Comparison of ENCODE assay signal across 28 cellular contexts in genomic region chr11:93935826-93936225, GRCh38.
DNase-seq lines count a peak whose midpoint lies in the region; ATAC-seq and TF ChIP-seq lines count a peak whose summit lies in the region.
"Had no signal": no experiment of that assay in that cellular context is flagged by ENCODE, and none has a peak within 500 bp of the region (broad histone marks: within the 10 kb centered on the region; RNA-seq: fewer than 3 reads in every experiment).

No MANE protein-coding gene starts in this region.

- H3K79me2 ChIP-seq in PC-3 (ENCODE audit: low read length): no peaks in the 10 kb centered on the region
- H3K79me2 ChIP-seq in GM23338 (replicated peaks; ENCODE audit: insufficient read depth): no peaks in the 10 kb centered on the region

- CTCF ChIA-PET in PC-3 (lab: Charles Lee): no interaction called here

- H3K9me2 ChIP-seq in PC-3 (replicated peaks; ENCODE audit: low read length) (no peaks in the 10 kb centered on the region), GM23338 (ENCODE audit: insufficient read depth) (peaks cover 12% of the 10 kb centered on the region; the same call in 1 of the 2 replicates)

- intact Hi-C loops in PC-3 (cut with micrococcal nuclease): loop anchor here (5.0 kb wide), 2 partner anchors 86 to 196 kb away; partner anchors contain the start of gene HEPHL1

- H3K36me3 ChIP-seq in PC-3 (ENCODE audit: low read depth, low read length) (no peaks in the 10 kb centered on the region), GM23338 (ENCODE audit: insufficient read depth) (no peaks in the 10 kb centered on the region), HAP-1 (replicated peaks) (no peaks in the 10 kb centered on the region)
- H3K36me3 ChIP-seq: BLaER1, transverse colon had no signal

- no peaks in the 10 kb centered on the region for H3K4me1 Mint-ChIP-seq in GM23338
- H3K4me1 Mint-ChIP-seq: immature natural killer cell; natural killer cell; stimulated activated memory B cell treated with anti-CD40 and anti-IgM and Interleukin-4, amounts not matched to agents 10 μg/mL and 1 μg/mL and 100 μg/mL, for 72 hours had no signal

- H4K20me1 ChIP-seq in PC-3 (ENCODE audit: low read length) (no peaks in the 10 kb centered on the region), GM23338 (replicated peaks; ENCODE audit: insufficient read depth) (no peaks in the 10 kb centered on the region)
- H4K20me1 ChIP-seq: BLaER1 had no signal

- H3K4me3 Mint-ChIP-seq in GM23338: no peak overlapping the region
- H3K4me3 Mint-ChIP-seq: activated CD4-positive, alpha-beta memory T cell treated with anti-CD3 and anti-CD28 coated beads for 36 hours; activated T-helper 1 cell treated with anti-CD3 and anti-CD28 coated beads, Interleukin-12 subunit alpha, Interleukin-12 subunit beta, Interleukin-2, Interleukin-4 antibody, amounts not matched to agents 30 ng/mL and 10 ng/mL and 1 ng/mL, durations not matched to agents 14 hours and 24 hours and 36 hours; HFFc6; immature natural killer cell; natural killer cell; stimulated activated memory B cell treated with anti-CD40 and anti-IgM and Interleukin-4, amounts not matched to agents 10 μg/mL and 1 μg/mL and 100 μg/mL, for 72 hours; T-helper 2 cell treated with Interferon-gamma antibody and Interleukin-4, amounts not matched to agents 5 μg/mL and 100 μg/mL, for 36 hours had no signal

- POLR2A ChIA-PET in PC-3 (lab: Charles Lee; ENCODE audit: unreplicated experiment): interaction anchor here (0.6 kb wide), 1 partner anchor 1172 kb away, joined by 3 read pairs; no protein-coding TSS in a partner anchor

- H3K9me3 ChIP-seq in PC-3 (ENCODE audit: low read length) (no peaks in the 10 kb centered on the region), HAP-1 (no peaks in the 10 kb centered on the region)
- H3K9me3 ChIP-seq: BLaER1, transverse colon had no signal

- H3K27me3 Mint-ChIP-seq in GM23338 (ENCODE audit: insufficient read depth, low read depth, poor library complexity): peaks cover 1% of the 10 kb centered on the region

- peak overlapping the region; percentile 50; the same call in 1 of the 2 replicates for H3K9ac ChIP-seq in PC-3 (ENCODE audit: low read length)
- H3K9ac ChIP-seq: BLaER1, GM23248 had no signal

- peak overlapping the region; percentile 27 for H3K4me2 ChIP-seq in PC-3 (ENCODE audit: low read length)
- H3K4me2 ChIP-seq in GM23338: no peak overlapping the region
- H3K4me2 ChIP-seq: BLaER1 had no signal

- ATAC-seq in PC-3: peak; percentile 9
- no peak for ATAC-seq in GM23338
- ATAC-seq: left cardiac atrium; natural killer cell; stimulated activated memory B cell treated with anti-CD40 and anti-IgM and Interleukin-4, amounts not matched to agents 10 μg/mL and 1 μg/mL and 100 μg/mL, for 72 hours had no signal

- H3K27me3 ChIP-seq in PC-3 (ENCODE audit: low read length): no peaks in the 10 kb centered on the region
- no peaks in the 10 kb centered on the region for H3K27me3 ChIP-seq in GM23338 (ENCODE audit: insufficient read depth)
- H3K27me3 ChIP-seq in HAP-1 (ENCODE audit: low read depth): peaks cover 3% of the 10 kb centered on the region; the same call in 1 of the 2 replicates
- H3K27me3 ChIP-seq: BLaER1, transverse colon had no signal

- in situ Hi-C loops in HAP-1 (cut with MboI; ENCODE audit: low sequenced_read_pairs): no loop called here

- BruUV-seq in PC-3 (replicated peaks; lab: Mats Ljungman, UMichigan): no TSS peak

- TF ChIP-seq CTCF in PC-3 (conservative IDR thresholded peaks at IDR 0.05; ENCODE audit: low read depth, low read length) (no peak), GM23338 (conservative IDR thresholded peaks at IDR 0.05; ENCODE audit: low read depth in 2 of 2) (no peak)

- DNase-seq in DMS53 treated with DMSO at 0.1 percent for 48 hours (lab: John Stamatoyannopoulos, UW; ENCODE audit: unreplicated experiment) (peak; percentile 99), NCI-H146 treated with DMSO at 0.1 percent for 48 hours (lab: John Stamatoyannopoulos, UW; ENCODE audit: unreplicated experiment) (peak; percentile 97), NCI-H345 treated with DMSO at 0.1 percent for 48 hours (lab: John Stamatoyannopoulos, UW; ENCODE audit: unreplicated experiment) (peak; percentile 87), PC-3 (peak; percentile 79), GM23338 (ENCODE audit: low spot score) (no peak), HAP-1 (ENCODE audit: low spot score in 2 of 2) (no peak)
- DNase-seq in stimulated activated CD4-positive, alpha-beta T cell treated with anti-CD3 and anti-CD28 coated beads, Interleukin-15, amount 100 ng/mL, for 24 hours: no peak
- DNase-seq: activated CD4-positive, alpha-beta memory T cell treated with anti-CD3 and anti-CD28 coated beads for 36 hours; activated CD4-positive, alpha-beta T cell treated with anti-CD3 and anti-CD28 coated beads for 1 hour; activated CD8-positive, alpha-beta memory T cell treated with anti-CD3 and anti-CD28 coated beads, Interleukin-2, amount 50 U/mL, for 4 hours; activated naive CD4-positive, alpha-beta T cell treated with Interleukin-2 at 50 U/mL for 16 hours; central memory CD4-positive, alpha-beta T cell; cortex of kidney; effector memory CD4-positive, alpha-beta T cell; GM23248; HFFc6; immature natural killer cell; left cardiac atrium; natural killer cell; NCI-H1694; NCI-H524 treated with DMSO at 0.1 percent for 48 hours; transverse colon had no signal

- H3K4me3 ChIP-seq in PC-3 (ENCODE audit: low read length): no peak overlapping the region
- H3K4me3 ChIP-seq in GM23338: no peak overlapping the region
- no peak overlapping the region for H3K4me3 ChIP-seq in HAP-1
- H3K4me3 ChIP-seq: BLaER1, GM23248, lung, transverse colon had no signal

- H3K27ac Mint-ChIP-seq in GM23338: no peak overlapping the region
- H3K27ac Mint-ChIP-seq: activated CD4-positive, alpha-beta memory T cell treated with anti-CD3 and anti-CD28 coated beads for 36 hours; activated T-helper 1 cell treated with anti-CD3 and anti-CD28 coated beads, Interleukin-12 subunit alpha, Interleukin-12 subunit beta, Interleukin-2, Interleukin-4 antibody, amounts not matched to agents 30 ng/mL and 10 ng/mL and 1 ng/mL, durations not matched to agents 14 hours and 24 hours and 36 hours; HFFc6; immature natural killer cell; natural killer cell; stimulated activated memory B cell treated with anti-CD40 and anti-IgM and Interleukin-4, amounts not matched to agents 10 μg/mL and 1 μg/mL and 100 μg/mL, for 72 hours; T-helper 2 cell treated with Interferon-gamma antibody and Interleukin-4, amounts not matched to agents 5 μg/mL and 100 μg/mL, for 36 hours had no signal

- no peaks in the 10 kb centered on the region for H3K9me3 Mint-ChIP-seq in GM23338
- H3K9me3 Mint-ChIP-seq: activated CD4-positive, alpha-beta memory T cell treated with anti-CD3 and anti-CD28 coated beads for 36 hours; activated T-helper 1 cell treated with anti-CD3 and anti-CD28 coated beads, Interleukin-12 subunit alpha, Interleukin-12 subunit beta, Interleukin-2, Interleukin-4 antibody, amounts not matched to agents 30 ng/mL and 10 ng/mL and 1 ng/mL, durations not matched to agents 14 hours and 24 hours and 36 hours; HFFc6; immature natural killer cell; stimulated activated memory B cell treated with anti-CD40 and anti-IgM and Interleukin-4, amounts not matched to agents 10 μg/mL and 1 μg/mL and 100 μg/mL, for 72 hours; T-helper 2 cell treated with Interferon-gamma antibody and Interleukin-4, amounts not matched to agents 5 μg/mL and 100 μg/mL, for 36 hours had no signal

- no peaks in the 10 kb centered on the region for H3K36me3 Mint-ChIP-seq in GM23338 (ENCODE audit: low read depth)
- H3K36me3 Mint-ChIP-seq: activated CD4-positive, alpha-beta memory T cell treated with anti-CD3 and anti-CD28 coated beads for 36 hours; immature natural killer cell; natural killer cell; stimulated activated memory B cell treated with anti-CD40 and anti-IgM and Interleukin-4, amounts not matched to agents 10 μg/mL and 1 μg/mL and 100 μg/mL, for 72 hours had no signal

- H2AFZ ChIP-seq in PC-3 (ENCODE audit: low read length): no peak overlapping the region
- H2AFZ ChIP-seq in GM23338: no peak overlapping the region
- H2AFZ ChIP-seq: GM23248 had no signal

- peaks cover 16% of the 10 kb centered on the region for H3F3A ChIP-seq in PC-3 (ENCODE audit: low read length, unreplicated experiment)
- no peaks in the 10 kb centered on the region for H3F3A ChIP-seq in GM23338 (replicated peaks; ENCODE audit: low read depth)

- peak overlapping the region; percentile 72 for H3K27ac ChIP-seq in PC-3 (ENCODE audit: low read length)
- no peak overlapping the region for H3K27ac ChIP-seq in GM23338 (ENCODE audit: low read depth)
- H3K27ac ChIP-seq: BLaER1, epithelial cell of prostate, GM23248, transverse colon had no signal

- H3K4me1 ChIP-seq in PC-3 (ENCODE audit: insufficient read depth, low read length) (peaks cover 57% of the 10 kb centered on the region), GM23338 (ENCODE audit: insufficient read depth) (no peaks in the 10 kb centered on the region), HAP-1 (no peaks in the 10 kb centered on the region)
- H3K4me1 ChIP-seq: BLaER1, transverse colon had no signal

TF ChIP-seq in GM23338, 12 proteins besides CTCF, POLR2A, EP300 and RAD21 (continues in another document):
- TF ChIP-seq EZH2phosphoT487 (IDR thresholded peaks at IDR 0.05; ENCODE audit: unreplicated experiment): no peak
- no peak for TF ChIP-seq ETS1 (IDR thresholded peaks at IDR 0.05)

Comparison
In these comparisons a context has a peak if more than half of its experiments do, and no peak if none do; other contexts are left out.
1. DNase-seq: peak in DMS53 treated with DMSO at 0.1 percent for 48 hours (single experiment), NCI-H146 treated with DMSO at 0.1 percent for 48 hours (single experiment), NCI-H345 treated with DMSO at 0.1 percent for 48 hours (single experiment) and PC-3 (single experiment); none in stimulated activated CD4-positive, alpha-beta T cell treated with anti-CD3 and anti-CD28 coated beads, Interleukin-15, amount 100 ng/mL, for 24 hours (single experiment), GM23338 (single experiment) and HAP-1 (0 of 2).